In the genomic region with DNA sequence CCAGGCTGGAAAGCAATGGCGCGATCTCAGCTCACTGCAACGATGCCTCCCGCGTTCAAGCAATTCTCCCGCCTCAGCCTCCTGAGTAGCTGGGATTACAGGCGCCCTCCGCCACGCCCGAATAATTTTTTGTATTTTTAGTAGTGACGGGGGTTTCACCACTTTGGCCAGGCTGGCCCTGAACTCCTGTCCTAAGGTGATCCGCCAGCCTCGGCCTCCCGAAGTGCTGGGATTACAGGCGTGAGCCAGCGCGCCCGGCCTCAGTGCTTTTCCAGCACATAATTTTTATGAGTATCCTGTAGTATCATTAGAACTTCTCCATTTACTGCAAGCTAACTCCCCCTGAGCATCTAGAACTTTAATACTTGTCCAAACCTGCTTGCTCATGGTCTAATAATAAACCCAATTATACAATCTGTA, we compare ENCODE assay signal across 8 cellular contexts. TPM values are rescaled to one million over a fixed set of nuclear protein-coding genes. Genes with fewer than 3 reads are reported as not detected.
DNase-seq lines count a peak whose midpoint lies in the region; ATAC-seq and TF ChIP-seq lines count a peak whose summit lies in the region.

No MANE protein-coding gene starts in this region.

- DNase-seq in CD8-positive, alpha-beta T cell: no peak
- DNase-seq in PC-3: no peak
- no peak for DNase-seq in epithelial cell of esophagus (ENCODE audit: low read depth)
- no peak for DNase-seq in RPMI8226
- no peak for DNase-seq in NCI-H2029 (lab: John Stamatoyannopoulos, UW)

- peaks cover 67% of the 10 kb centered on the region for H3K79me2 ChIP-seq in PC-3 (ENCODE audit: low read length)

- no peaks in the 10 kb centered on the region for H3K27me3 Mint-ChIP-seq in CD8-positive, alpha-beta T cell (ENCODE audit: low read depth)

- H3K27me3 ChIP-seq in CD8-positive, alpha-beta T cell (ENCODE audit: insufficient read depth, low read length): no peaks in the 10 kb centered on the region
- H3K27me3 ChIP-seq in PC-3 (ENCODE audit: low read length): no peaks in the 10 kb centered on the region
- no peaks in the 10 kb centered on the region for H3K27me3 ChIP-seq in neutrophil

- POLR2A ChIA-PET in CD8-positive, alpha-beta T cell (lab: Charles Lee): interaction anchor here (0.7 to 1.5 kb wide), 2 partner anchors 10 to 99 kb away, joined by 3 to 4 read pairs; no protein-coding TSS in a partner anchor
- POLR2A ChIA-PET in PC-3 (lab: Charles Lee; ENCODE audit: unreplicated experiment): no interaction called here

- intact Hi-C loops in CD8-positive, alpha-beta T cell (cut with DNase I, micrococcal nuclease): loop anchor here (5.0 to 10.0 kb wide), 10 partner anchors 62 to 1772 kb away; partner anchors contain the start of genes ARRB2 (in 2 of the 2), MYBBP1A (in 2 of the 2), CTNS (in 1 of the 2) and MED11 (in 1 of the 2)
- intact Hi-C loops in PC-3 (cut with micrococcal nuclease): loop anchor here (5.0 to 10.0 kb wide), 2 partner anchors 50 to 147 kb away; no protein-coding TSS in a partner anchor

- peak overlapping the region; percentile 95 for H3K4me2 ChIP-seq in PC-3 (ENCODE audit: low read length)

- H3K4me3 ChIP-seq in CD8-positive, alpha-beta T cell (ENCODE audit: low read depth, low read length): peak overlapping the region; percentile 64
- H3K4me3 ChIP-seq in PC-3 (ENCODE audit: low read length): peak overlapping the region; percentile 84
- peak overlapping the region; percentile 72 for H3K4me3 ChIP-seq in epithelial cell of esophagus (ENCODE audit: low read length)
- peak overlapping the region; percentile 90 to 95 for H3K4me3 ChIP-seq in neutrophil (ENCODE audit: low read depth in 1 of 2, low read length in 1 of 2)

- no peaks in the 10 kb centered on the region for H3K36me3 ChIP-seq in CD8-positive, alpha-beta T cell (ENCODE audit: insufficient read depth, low read length)
- H3K36me3 ChIP-seq in PC-3 (ENCODE audit: low read depth, low read length) (peaks cover 4% of the 10 kb centered on the region; the same call in 1 of the 2 replicates), neutrophil (peaks cover 9% of the 10 kb centered on the region)

- H3K9me3 Mint-ChIP-seq in CD8-positive, alpha-beta T cell: no peaks in the 10 kb centered on the region

- no peak for TF ChIP-seq CTCF in CD8-positive, alpha-beta T cell (IDR thresholded peaks at IDR 0.05)
- no peak for TF ChIP-seq CTCF in PC-3 (conservative IDR thresholded peaks at IDR 0.05; ENCODE audit: low read depth, low read length)
- TF ChIP-seq CTCF in epithelial cell of esophagus (IDR thresholded peaks at IDR 0.05; ENCODE audit: insufficient read depth, low read depth, low read length, missing control alignments): no peak
- TF ChIP-seq CTCF in neutrophil (IDR thresholded peaks at IDR 0.05): no peak

- no peak for ATAC-seq in CD8-positive, alpha-beta T cell
- no peak for ATAC-seq in PC-3
- no peak for ATAC-seq in HG03457 (IDR thresholded peaks at IDR 0.05; ENCODE audit: unreplicated experiment)
- ATAC-seq in GM19023 (IDR thresholded peaks at IDR 0.05; ENCODE audit: unreplicated experiment): no peak

- H3K27ac ChIP-seq in CD8-positive, alpha-beta T cell (ENCODE audit: low read depth, low read length): peak overlapping the region; percentile 70
- H3K27ac ChIP-seq in PC-3 (ENCODE audit: low read length) (peak overlapping the region; percentile 71), neutrophil (peak overlapping the region; percentile 97)

- H3K27ac Mint-ChIP-seq in CD8-positive, alpha-beta T cell: peak overlapping the region; percentile 96

- H3K4me3 Mint-ChIP-seq in CD8-positive, alpha-beta T cell: peak overlapping the region; percentile 94

- H3K9me3 ChIP-seq in CD8-positive, alpha-beta T cell (ENCODE audit: low read length): no peaks in the 10 kb centered on the region
- H3K9me3 ChIP-seq in PC-3 (ENCODE audit: low read length): no peaks in the 10 kb centered on the region
- no peaks in the 10 kb centered on the region for H3K9me3 ChIP-seq in neutrophil

- H4K20me1 ChIP-seq in PC-3 (ENCODE audit: low read length): peaks cover 14% of the 10 kb centered on the region; the same call in 1 of the 2 replicates

- BruUV-seq in PC-3 (replicated peaks; lab: Mats Ljungman, UMichigan): TSS peak; percentile 60

- CTCF ChIA-PET in CD8-positive, alpha-beta T cell (lab: Charles Lee): interaction anchor here (1.4 kb wide), 1 partner anchor 48 kb away, joined by 3 read pairs; no protein-coding TSS in a partner anchor
- CTCF ChIA-PET in PC-3 (lab: Charles Lee): no interaction called here

- peaks cover 33% of the 10 kb centered on the region for H3K4me1 Mint-ChIP-seq in CD8-positive, alpha-beta T cell (ENCODE audit: low read depth)

- peaks cover 35% of the 10 kb centered on the region for H3K4me1 ChIP-seq in CD8-positive, alpha-beta T cell (ENCODE audit: insufficient read depth, low read length)
- H3K4me1 ChIP-seq in PC-3 (ENCODE audit: insufficient read depth, low read length) (no peaks in the 10 kb centered on the region; the same call in 1 of the 2 replicates), neutrophil (ENCODE audit: control insufficient read depth in 1 of 2, insufficient read depth in 1 of 2, low read depth in 1 of 2, low read length in 1 of 2) (peaks cover 14 to 17% of the 10 kb centered on the region in 2 experiments)

- peak overlapping the region; percentile 92 for H3K9ac ChIP-seq in PC-3 (ENCODE audit: low read length)

- peaks cover 16% of the 10 kb centered on the region for H3K36me3 Mint-ChIP-seq in CD8-positive, alpha-beta T cell

- no peaks in the 10 kb centered on the region for H3K9me2 ChIP-seq in PC-3 (replicated peaks; ENCODE audit: low read length)

- peak overlapping the region; percentile 24 for H2AFZ ChIP-seq in PC-3 (ENCODE audit: low read length)

- H3F3A ChIP-seq in PC-3 (ENCODE audit: low read length, unreplicated experiment): no peaks in the 10 kb centered on the region

RNA-seq across cellular contexts. Expression of gene UBE2G1, which starts 1.8 kb away (rescaled TPM):
- total RNA-seq in CD8-positive, alpha-beta T cell: 10 to 100 TPM; 65.8 to 68.0 TPM
- 35.8 and 46.8 TPM in 2 replicates for total RNA-seq in PC-3 (2014; rRNA removed)
